In the genomic region with DNA sequence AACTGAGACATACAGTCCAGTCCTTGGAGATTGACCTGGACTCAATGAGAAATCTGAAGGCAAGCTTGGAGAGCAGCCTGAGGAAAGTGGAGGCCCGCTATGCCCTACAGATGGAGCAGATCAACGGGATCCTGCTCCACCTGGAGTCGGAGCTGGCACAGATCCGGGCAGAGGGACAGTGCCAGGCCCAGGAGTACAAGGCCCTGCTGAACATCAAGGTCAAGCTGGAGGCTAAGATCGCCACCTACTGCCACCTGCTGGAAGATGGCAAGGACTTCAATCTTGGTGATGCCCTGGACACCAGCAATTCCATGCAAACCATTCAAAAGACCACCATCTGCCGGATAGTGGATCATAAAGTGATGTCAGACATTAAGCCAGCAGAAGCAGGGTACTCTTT, we compare ENCODE assay signal across 8 cellular contexts. TPM values are rescaled to one million over a fixed set of nuclear protein-coding genes. Genes with fewer than 3 reads are reported as not detected.
DNase-seq lines count a peak whose midpoint lies in the region; ATAC-seq lines count a peak whose summit lies in the region.

No MANE protein-coding gene starts in this region.

- H3K79me2 ChIP-seq in mesendoderm (ENCODE audit: control insufficient read depth, insufficient read depth, low read length): no peaks in the 10 kb centered on the region

- no peak overlapping the region for H3K4me3 ChIP-seq in mesendoderm (ENCODE audit: low read length)

- H3K56ac ChIP-seq in mesendoderm (ENCODE audit: low read length): no peak overlapping the region

- no peak overlapping the region for H2BK15ac ChIP-seq in mesendoderm (replicated peaks; ENCODE audit: low read depth)

- no peak overlapping the region for H2BK120ac ChIP-seq in mesendoderm (ENCODE audit: low read depth, low read length)

- no peak overlapping the region for H3K27ac Mint-ChIP-seq in activated naive CD4-positive, alpha-beta T cell treated with anti-CD3 and anti-CD28 coated beads for 36 hours

- DNase-seq in ELR (ENCODE audit: low read depth) (peak; percentile 36), KBM-7 (peak; percentile 51), mesendoderm (peak; percentile 51), KG1 (lab: John Stamatoyannopoulos, UW) (no peak)
- peak; percentile 46 for DNase-seq in activated naive CD4-positive, alpha-beta T cell treated with anti-CD3 and anti-CD28 coated beads for 36 hours

- no peak overlapping the region for H3K4me3 Mint-ChIP-seq in activated naive CD4-positive, alpha-beta T cell treated with anti-CD3 and anti-CD28 coated beads for 36 hours

- WGBS in mesendoderm (ENCODE audit: extremely low coverage, insufficient coverage, low lambda C conversion rate): no CpG with 5 or more reads among the region's 6 CpGs

- in situ Hi-C loops in KBM-7 (cut with MboI; ENCODE audit: low pct_unique_long_range_greater_than_20kb, low sequenced_read_pairs): no loop called here

- H3K27me3 Mint-ChIP-seq in activated naive CD4-positive, alpha-beta T cell treated with anti-CD3 and anti-CD28 coated beads for 36 hours (ENCODE audit: low read depth): no peaks in the 10 kb centered on the region

- H3K36me3 Mint-ChIP-seq in activated naive CD4-positive, alpha-beta T cell treated with anti-CD3 and anti-CD28 coated beads for 36 hours (ENCODE audit: low read depth): no peaks in the 10 kb centered on the region

- H3K27me3 ChIP-seq in mesendoderm (ENCODE audit: insufficient read depth, low read length, poor library complexity): no peaks in the 10 kb centered on the region

- no peaks in the 10 kb centered on the region for H3K9me3 Mint-ChIP-seq in activated naive CD4-positive, alpha-beta T cell treated with anti-CD3 and anti-CD28 coated beads for 36 hours

- no peaks in the 10 kb centered on the region for H3K36me3 ChIP-seq in mesendoderm (ENCODE audit: control insufficient read depth, insufficient read depth, low read length)

- H3K4me1 ChIP-seq in mesendoderm (ENCODE audit: control insufficient read depth, low read depth, low read length): no peaks in the 10 kb centered on the region

- H3K4ac ChIP-seq in mesendoderm (ENCODE audit: low read depth, low read length): no peak overlapping the region

- no peak overlapping the region for H3K23ac ChIP-seq in mesendoderm (ENCODE audit: low read length)

- intact Hi-C loops in activated naive CD4-positive, alpha-beta T cell treated with anti-CD3 and anti-CD28 coated beads for 36 hours (cut with micrococcal nuclease): loop anchor here (1.0 to 5.0 kb wide), 3 partner anchors 402 to 530 kb away; no protein-coding TSS in a partner anchor

- H3K18ac ChIP-seq in mesendoderm (ENCODE audit: low read length): no peak overlapping the region

- no peak overlapping the region for H4K8ac ChIP-seq in mesendoderm (ENCODE audit: low read depth, low read length)

- no peak overlapping the region for H3K4me2 ChIP-seq in mesendoderm (ENCODE audit: low read length)

- H3K9ac ChIP-seq in mesendoderm (ENCODE audit: low read length): no peak overlapping the region

- no peaks in the 10 kb centered on the region for H3K79me1 ChIP-seq in mesendoderm (ENCODE audit: low read length)

- H2AK5ac ChIP-seq in mesendoderm (ENCODE audit: low read length): no peak overlapping the region

- H2BK5ac ChIP-seq in mesendoderm (ENCODE audit: low read length): no peak overlapping the region

- no peak overlapping the region for H3K27ac ChIP-seq in mesendoderm (ENCODE audit: low read depth, low read length)

- ATAC-seq in GM19324 (IDR thresholded peaks at IDR 0.05; ENCODE audit: low FRiP score, unreplicated experiment): no peak
- ATAC-seq in HG03520 (IDR thresholded peaks at IDR 0.05; ENCODE audit: unreplicated experiment): no peak
- ATAC-seq in HG02852 (IDR thresholded peaks at IDR 0.05; ENCODE audit: unreplicated experiment): no peak

- CTCF ChIA-PET in activated naive CD4-positive, alpha-beta T cell treated with anti-CD3 and anti-CD28 coated beads for 36 hours (lab: Charles Lee): interaction anchor here (0.6 kb wide), 1 partner anchor 24 kb away, joined by 3 read pairs; no protein-coding TSS in a partner anchor

- no peak overlapping the region for H4K5ac ChIP-seq in mesendoderm (ENCODE audit: low read length)

- H3K4me1 Mint-ChIP-seq in activated naive CD4-positive, alpha-beta T cell treated with anti-CD3 and anti-CD28 coated beads for 36 hours (ENCODE audit: low read depth): no peaks in the 10 kb centered on the region

RNA-seq across cellular contexts. Expression of a gene that starts 20.4 kb away (rescaled TPM):
- not detected for total RNA-seq in activated naive CD4-positive, alpha-beta T cell treated with anti-CD3 and anti-CD28 coated beads for 36 hours
- polyA plus RNA-seq in mesendoderm (2013, experiment 1 of 2): 0.22 TPM
- 0.20 TPM for polyA plus RNA-seq in mesendoderm (2013, experiment 2 of 2)
